16 cellular contexts compared by ENCODE assay signal in the genomic region with DNA sequence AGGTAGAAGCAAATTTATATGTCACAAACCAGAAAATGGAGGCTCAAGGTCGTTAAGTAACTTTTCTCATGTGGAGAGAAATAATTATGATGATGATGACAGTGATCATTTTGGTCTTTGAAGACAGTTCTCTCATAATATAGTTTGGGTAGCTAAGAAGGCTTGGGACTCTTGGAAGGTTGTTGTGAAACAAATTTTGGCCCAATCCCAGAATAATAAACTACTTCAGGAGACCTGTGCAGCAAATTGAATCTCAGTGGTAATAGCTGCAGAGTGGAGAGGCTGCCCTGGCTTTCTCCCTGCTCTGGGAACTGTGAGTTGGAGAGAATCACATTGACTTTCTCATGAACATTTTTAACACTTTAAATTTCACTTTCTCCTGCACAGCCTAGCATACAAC.
DNase-seq lines count a peak whose midpoint lies in the region; ATAC-seq and TF ChIP-seq lines count a peak whose summit lies in the region.
"Had no signal": no experiment of that assay in that cellular context is flagged by ENCODE, and none has a peak within 500 bp of the region (broad histone marks: within the 10 kb centered on the region; RNA-seq: fewer than 3 reads in every experiment).

No MANE protein-coding gene starts in this region.

- H3K36me3 ChIP-seq in A673 (ENCODE audit: insufficient read depth, low read length, poor library complexity, severe bottlenecking): no peaks in the 10 kb centered on the region
- H3K36me3 ChIP-seq: BLaER1 treated with 17β-estradiol and CSF1 and Interleukin-3, amounts not matched to agents 10 nM and 100 nM had no signal

- POLR2A ChIA-PET in A673 (lab: Charles Lee; ENCODE audit: low non-redundant PET): no interaction called here

- no TSS peak for BruUV-seq in A673 (replicated peaks; lab: Mats Ljungman, UMichigan)

- no peak for ATAC-seq in HG02973 (IDR thresholded peaks at IDR 0.05; ENCODE audit: unreplicated experiment)
- ATAC-seq: HCT116 had no signal

- H3K4me1 ChIP-seq in A673 (ENCODE audit: insufficient read depth, low read length, poor library complexity, severe bottlenecking): no peaks in the 10 kb centered on the region

- no peak for TF ChIP-seq CTCF in A673 (conservative IDR thresholded peaks at IDR 0.05; ENCODE audit: low read depth, low read length)
- no peak for TF ChIP-seq CTCF in cardiac fibroblast (IDR thresholded peaks at IDR 0.05; ENCODE audit: low read depth, low read length)
- no peak for TF ChIP-seq CTCF in fibroblast of villous mesenchyme (IDR thresholded peaks at IDR 0.05; ENCODE audit: insufficient read depth, low read depth, low read length)

- no peak overlapping the region for H3K27ac ChIP-seq in A673 (ENCODE audit: low read depth, low read length, poor library complexity, severe bottlenecking)
- H3K27ac ChIP-seq: BLaER1 treated with 17β-estradiol and CSF1 and Interleukin-3, amounts not matched to agents 10 nM and 100 nM; GM23248; HL-60 had no signal

- no peaks in the 10 kb centered on the region for H3K9me3 ChIP-seq in A673 (ENCODE audit: low read depth, low read length, poor library complexity, severe bottlenecking)

- intact Hi-C loops in A673 (cut with micrococcal nuclease; ENCODE audit: unreplicated experiment): no loop called here

- H3K27me3 ChIP-seq in A673 (replicated peaks; ENCODE audit: insufficient read depth, low read depth, low read length, poor library complexity): no peaks in the 10 kb centered on the region
- H3K27me3 ChIP-seq: BLaER1 treated with 17β-estradiol and CSF1 and Interleukin-3, amounts not matched to agents 10 nM and 100 nM had no signal

- CTCF ChIA-PET in A673 (lab: Charles Lee): no interaction called here

- DNase-seq in A673 (ENCODE audit: low spot score): peak; percentile 17
- DNase-seq in cardiac fibroblast (ENCODE audit: low read depth in 2 of 2): peak; percentile 13 to 38
- peak; percentile 53 for DNase-seq in fibroblast of villous mesenchyme (ENCODE audit: low read depth)
- peak; percentile 14 for DNase-seq in skeletal muscle cell (ENCODE audit: low read depth)
- DNase-seq in NCI-H1417 (lab: John Stamatoyannopoulos, UW): no peak
- no peak for DNase-seq in NCI-H2081 (lab: John Stamatoyannopoulos, UW)
- DNase-seq: 8988T; ACHN; Calu3; CD4-positive, alpha-beta T cell; DMS 273 treated with DMSO at 0.1 percent for 48 hours; GM23248 had no signal

- H3K4me3 ChIP-seq in A673 (ENCODE audit: low read depth, low read length, poor library complexity, severe bottlenecking) (no peak overlapping the region), cardiac fibroblast (replicated peaks in 1 of 2; ENCODE audit: low read depth in 2 of 2, low read length in 2 of 2) (no peak overlapping the region), fibroblast of villous mesenchyme (ENCODE audit: low read depth, low read length) (no peak overlapping the region), skeletal muscle cell (ENCODE audit: low read depth, low read length) (no peak overlapping the region)
- H3K4me3 ChIP-seq: BLaER1 treated with 17β-estradiol and CSF1 and Interleukin-3, amounts not matched to agents 10 nM and 100 nM; GM23248 had no signal

Comparison
In these comparisons a context has a peak if more than half of its experiments do, and no peak if none do; other contexts are left out.
1. DNase-seq: peak in A673 (single experiment), cardiac fibroblast (2 of 2), fibroblast of villous mesenchyme (single experiment) and skeletal muscle cell (single experiment); none in NCI-H1417 (0 of 3) and NCI-H2081 (0 of 2).